In genomic region chr7:74217455-74218342, GRCh38 we compare ENCODE assay signal across 9 cellular contexts. TPM values are rescaled to one million over a fixed set of nuclear protein-coding genes. Genes with fewer than 3 reads are reported as not detected.
DNase-seq lines count a peak whose midpoint lies in the region; ATAC-seq and TF ChIP-seq lines count a peak whose summit lies in the region.
"Had no signal": no experiment of that assay in that cellular context is flagged by ENCODE, and none has a peak within 500 bp of the region (broad histone marks: within the 10 kb centered on the region; RNA-seq: fewer than 3 reads in every experiment).

No MANE protein-coding gene starts in this region.

- H3K9me3 Mint-ChIP-seq in activated naive CD8-positive, alpha-beta T cell treated with anti-CD3 and anti-CD28 coated beads, Interleukin-2, amount 50 U/mL, for 24 hours: no peaks in the 10 kb centered on the region

- intact Hi-C loops in lower leg skin (cut with DNase I; ENCODE audit: low total_unique reads): no loop called here

- TF ChIP-seq CTCF in lower leg skin (IDR thresholded peaks at IDR 0.05): no peak

- no peak for TF ChIP-seq POLR2A in lower leg skin (IDR thresholded peaks at IDR 0.05)

- peak; percentile 60 for ATAC-seq in GM19438 (IDR thresholded peaks at IDR 0.05; ENCODE audit: low read depth, unreplicated experiment)
- peak; percentile 40 for ATAC-seq in activated naive CD8-positive, alpha-beta T cell treated with anti-CD3 and anti-CD28 coated beads, Interleukin-2, amount 50 U/mL, for 24 hours

- 56% methylated on average over 20 of the region's 20 CpGs for WGBS in lower leg skin, 2 donors

- H3K27me3 Mint-ChIP-seq in activated naive CD8-positive, alpha-beta T cell treated with anti-CD3 and anti-CD28 coated beads, Interleukin-2, amount 50 U/mL, for 24 hours: no peaks in the 10 kb centered on the region

- peak overlapping the region; percentile 56 for H3K27ac Mint-ChIP-seq in activated naive CD8-positive, alpha-beta T cell treated with anti-CD3 and anti-CD28 coated beads, Interleukin-2, amount 50 U/mL, for 24 hours

- H3K4me3 ChIP-seq in Jurkat, Clone E6-1 (ENCODE audit: low read length): peak overlapping the region; percentile 30
- H3K4me3 ChIP-seq in lower leg skin (ENCODE audit: low read depth, poor library complexity, severe bottlenecking): no peak overlapping the region

- H3K36me3 Mint-ChIP-seq in activated naive CD8-positive, alpha-beta T cell treated with anti-CD3 and anti-CD28 coated beads, Interleukin-2, amount 50 U/mL, for 24 hours (ENCODE audit: low read depth): peaks cover 7% of the 10 kb centered on the region

- DNase-seq in CD1c-positive myeloid dendritic cell (ENCODE audit: extremely low spot score) (peak; percentile 74), NCI-H187 (lab: John Stamatoyannopoulos, UW) (no peak), occipital lobe (lab: John Stamatoyannopoulos, UW) (no peak), AG08395 (ENCODE audit: low spot score) (no peak), lower leg skin (ENCODE audit: low spot score in 2 of 2) (no peak)
- peak; percentile 83 for DNase-seq in Jurkat, Clone E6-1 (ENCODE audit: low read depth, low spot score)
- peak; percentile 30 for DNase-seq in activated naive CD8-positive, alpha-beta T cell treated with anti-CD3 and anti-CD28 coated beads, Interleukin-2, amount 50 U/mL, for 24 hours
- DNase-seq: erythroblast had no signal

- H3K4me3 Mint-ChIP-seq in activated naive CD8-positive, alpha-beta T cell treated with anti-CD3 and anti-CD28 coated beads, Interleukin-2, amount 50 U/mL, for 24 hours: peak overlapping the region; percentile 21

- H3K4me1 Mint-ChIP-seq in activated naive CD8-positive, alpha-beta T cell treated with anti-CD3 and anti-CD28 coated beads, Interleukin-2, amount 50 U/mL, for 24 hours: peaks cover 25% of the 10 kb centered on the region

RNA-seq across cellular contexts. Expression of gene LAT2, which starts 7.9 kb away (rescaled TPM):
- 2.2 TPM for polyA plus RNA-seq in Jurkat, Clone E6-1 (2012; ENCODE audit: insufficient read depth, insufficient read length)
- total RNA-seq in occipital lobe (2.5 TPM), lower leg skin (1 to 10 TPM in 3 of 4 donors, under 1 TPM in 1; 0.88 to 2.4 (median 1.5) TPM)

RNA-seq across cellular contexts. Expression of gene RFC2, which starts 36.5 kb away (rescaled TPM):
- polyA plus RNA-seq in Jurkat, Clone E6-1 (2012; ENCODE audit: insufficient read depth, insufficient read length): 119 TPM
- total RNA-seq in occipital lobe: 19.3 TPM
- 10 to 100 TPM; 15.3 to 26.5 (median 23.9) TPM for total RNA-seq in lower leg skin

RNA-seq across cellular contexts. Expression of gene EIF4H, which starts 43.5 kb away (rescaled TPM):
- polyA plus RNA-seq in Jurkat, Clone E6-1 (2012; ENCODE audit: insufficient read depth, insufficient read length): 294 TPM
- total RNA-seq in occipital lobe (146 TPM), lower leg skin (100 to 1,000 TPM; 259 to 321 (median 296) TPM)

Comparison
In these comparisons a context has a peak if more than half of its experiments do, and no peak if none do; other contexts are left out.
1. DNase-seq: peak in CD1c-positive myeloid dendritic cell (single experiment), Jurkat, Clone E6-1 (single experiment) and activated naive CD8-positive, alpha-beta T cell treated with anti-CD3 and anti-CD28 coated beads, Interleukin-2, amount 50 U/mL, for 24 hours (single experiment); none in NCI-H187 (0 of 2), occipital lobe (single experiment), AG08395 (single experiment) and lower leg skin (0 of 2).